ENCODE assay signal across 22 cellular contexts in genomic region chr10:86304436-86304835, GRCh38.
DNase-seq lines count a peak whose midpoint lies in the region; ATAC-seq and TF ChIP-seq lines count a peak whose summit lies in the region.
"Had no signal": no experiment of that assay in that cellular context is flagged by ENCODE, and none has a peak within 500 bp of the region (broad histone marks: within the 10 kb centered on the region; RNA-seq: fewer than 3 reads in every experiment).

No MANE protein-coding gene starts in this region.

- H3K9me3 Mint-ChIP-seq in MCF 10A (ENCODE audit: unreplicated experiment) = no peaks in the 10 kb centered on the region
- H3K9me3 Mint-ChIP-seq in stimulated activated effector memory CD8-positive, alpha-beta T cell treated with anti-CD3 and anti-CD28 coated beads, Interleukin-12 subunit alpha, Interleukin-12 subunit beta, amount 100 ng/mL, for 72 hours = no peaks in the 10 kb centered on the region

- no peak overlapping the region for H4K8ac ChIP-seq in trophoblast cell (ENCODE audit: low read depth, low read length)

- H3K4me3 ChIP-seq in mammary epithelial cell (replicated peaks in 1 of 3; ENCODE audit: insufficient read depth in 1 of 3, low read depth in 2 of 3, low read length in 3 of 3) (no peak overlapping the region), trophoblast cell (ENCODE audit: low read depth, low read length) (no peak overlapping the region)
- H3K4me3 ChIP-seq: K562, PC-9 had no signal

- H3K4me1 ChIP-seq in mammary epithelial cell (ENCODE audit: insufficient read depth, low read length) = no peaks in the 10 kb centered on the region
- H3K4me1 ChIP-seq in trophoblast cell (ENCODE audit: control insufficient read depth in 1 of 2, insufficient read depth in 2 of 2, low read length in 2 of 2) = no peaks in the 10 kb centered on the region

- H3K79me2 ChIP-seq in mammary epithelial cell (ENCODE audit: insufficient read depth, low read length) = no peaks in the 10 kb centered on the region
- no peaks in the 10 kb centered on the region for H3K79me2 ChIP-seq in trophoblast cell (ENCODE audit: control insufficient read depth, insufficient read depth, low read length, poor library complexity)

- CTCF ChIA-PET in MCF 10A (lab: Yijun Ruan, JAX) = interaction anchor here (0.6 to 0.7 kb wide), 2 partner anchors 204 to 776 kb away, joined by 3 read pairs; no protein-coding TSS in a partner anchor
- CTCF ChIA-PET in mammary epithelial cell (lab: Charles Lee; ENCODE audit: low non-redundant PET) = no interaction called here

- intact Hi-C loops in MCF 10A (cut with micrococcal nuclease) (no loop called here), mammary epithelial cell (cut with micrococcal nuclease) (no loop called here)

- no peak for TF ChIP-seq CTCF in MCF 10A (IDR thresholded peaks at IDR 0.05; ENCODE audit: unreplicated experiment)
- TF ChIP-seq CTCF in mammary epithelial cell (conservative IDR thresholded peaks at IDR 0.05 in 1 of 2, IDR thresholded peaks at IDR 0.05 in 1 of 2; ENCODE audit: extremely low read depth in 1 of 2, insufficient read depth in 1 of 2, low read depth in 1 of 2, low read length in 2 of 2) = no peak

- no peak overlapping the region for H2AK5ac ChIP-seq in trophoblast cell (ENCODE audit: low read length)

- H3K27me3 Mint-ChIP-seq in MCF 10A (ENCODE audit: insufficient read depth, unreplicated experiment) = no peaks in the 10 kb centered on the region

- H4K20me1 ChIP-seq in mammary epithelial cell (ENCODE audit: insufficient read depth, low read length) = no peaks in the 10 kb centered on the region

- no peak overlapping the region for H3K18ac ChIP-seq in trophoblast cell (ENCODE audit: low read length)

- H2AFZ ChIP-seq in mammary epithelial cell (ENCODE audit: low read depth, low read length) (no peak overlapping the region), trophoblast cell (ENCODE audit: insufficient read depth, low read length, poor library complexity) (no peak overlapping the region)
- H2AFZ ChIP-seq: PC-9 had no signal

- in situ Hi-C loops in mammary epithelial cell (cut with MboI; ENCODE audit: low sequenced_read_pairs in 2 of 2) = no loop called here

- H3K36me3 ChIP-seq in mammary epithelial cell (ENCODE audit: insufficient read depth, low read length) (no peaks in the 10 kb centered on the region), trophoblast cell (ENCODE audit: control insufficient read depth in 1 of 2, insufficient read depth in 2 of 2, low read length in 2 of 2) (no peaks in the 10 kb centered on the region)

- H3K36me3 Mint-ChIP-seq in MCF 10A (ENCODE audit: insufficient read depth, unreplicated experiment) = no peaks in the 10 kb centered on the region
- H3K36me3 Mint-ChIP-seq in stimulated activated effector memory CD8-positive, alpha-beta T cell treated with anti-CD3 and anti-CD28 coated beads, Interleukin-12 subunit alpha, Interleukin-12 subunit beta, amount 100 ng/mL, for 72 hours = no peaks in the 10 kb centered on the region

- no peak overlapping the region for H2BK120ac ChIP-seq in trophoblast cell (ENCODE audit: insufficient read depth, low read length, poor library complexity)

- H3K27me3 ChIP-seq in mammary epithelial cell (ENCODE audit: insufficient read depth, low read length) (no peaks in the 10 kb centered on the region), trophoblast cell (ENCODE audit: insufficient read depth, low read length) (no peaks in the 10 kb centered on the region)

- 27% methylated on average over 3 of the region's 3 CpGs for WGBS in mammary epithelial cell (ENCODE audit: low coverage, missing lambda C conversion rate)
- no CpG with 5 or more reads among the region's 3 CpGs for WGBS in trophoblast cell (ENCODE audit: extremely low coverage, insufficient coverage, insufficient read length)

- DNase-seq in MCF 10A (ENCODE audit: unreplicated experiment) (peak; percentile 12), mammary epithelial cell (no peak), NCI-H69 (lab: John Stamatoyannopoulos, UW) (peak; percentile 49), mesenteric fat pad (ENCODE audit: low spot score) (peak; percentile 26), trophoblast cell (no peak)
- no peak for DNase-seq in stimulated activated effector memory CD8-positive, alpha-beta T cell treated with anti-CD3 and anti-CD28 coated beads, Interleukin-12 subunit alpha, Interleukin-12 subunit beta, amount 100 ng/mL, for 72 hours (ENCODE audit: low spot score in 2 of 2)
- DNase-seq: 8988T, Calu3, DMS79 treated with DMSO at 0.1 percent for 48 hours, GF-D8, Kasumi-1, MV-4-11, NCI-H1105, NCI-H1436 treated with DMSO at 0.1 percent for 48 hours, NCI-H187 treated with DMSO at 0.1 percent for 48 hours, NCI-H446, NCI-H524 treated with DMSO at 0.1 percent for 48 hours, PC-9, RPMI8226, SHP77 had no signal

- no peak overlapping the region for H2BK5ac ChIP-seq in trophoblast cell (ENCODE audit: low read depth, low read length, poor library complexity)

- H3K9ac ChIP-seq in mammary epithelial cell (ENCODE audit: insufficient read depth, low read length) = no peak overlapping the region
- H3K9ac ChIP-seq in trophoblast cell (ENCODE audit: low read length) = no peak overlapping the region

- dilution Hi-C loops in mammary epithelial cell (cut with HindIII; ENCODE audit: low sequenced_read_pairs) = no loop called here

- H3K14ac ChIP-seq in trophoblast cell (ENCODE audit: low read length) = no peak overlapping the region

- BruUV-seq in MCF 10A (replicated peaks; lab: Mats Ljungman, UMichigan) (no TSS peak), mammary epithelial cell (replicated peaks; lab: Mats Ljungman, UMichigan) (no TSS peak)

- H3K4me1 Mint-ChIP-seq in MCF 10A (ENCODE audit: insufficient read depth, unreplicated experiment) = no peaks in the 10 kb centered on the region
- H3K4me1 Mint-ChIP-seq in stimulated activated effector memory CD8-positive, alpha-beta T cell treated with anti-CD3 and anti-CD28 coated beads, Interleukin-12 subunit alpha, Interleukin-12 subunit beta, amount 100 ng/mL, for 72 hours = no peaks in the 10 kb centered on the region

- H3K4me2 ChIP-seq in mammary epithelial cell (ENCODE audit: insufficient read depth, low read depth, low read length) (no peak overlapping the region), trophoblast cell (ENCODE audit: low read length) (no peak overlapping the region)
- H3K4me2 ChIP-seq: PC-9 had no signal

- H4K12ac ChIP-seq in trophoblast cell (ENCODE audit: low read depth, low read length) = no peak overlapping the region

- H3K4ac ChIP-seq in trophoblast cell (ENCODE audit: low read depth, low read length) = no peak overlapping the region

- no peak overlapping the region for H3K27ac ChIP-seq in mammary epithelial cell (ENCODE audit: insufficient read depth, low read depth, low read length)
- H3K27ac ChIP-seq in trophoblast cell (ENCODE audit: low read depth, low read length) = no peak overlapping the region
- H3K27ac ChIP-seq: PC-9 had no signal

- H3K4me3 Mint-ChIP-seq in MCF 10A (ENCODE audit: unreplicated experiment) = no peak overlapping the region
- H3K4me3 Mint-ChIP-seq in stimulated activated effector memory CD8-positive, alpha-beta T cell treated with anti-CD3 and anti-CD28 coated beads, Interleukin-12 subunit alpha, Interleukin-12 subunit beta, amount 100 ng/mL, for 72 hours = no peak overlapping the region

- no peak overlapping the region for H2BK12ac ChIP-seq in trophoblast cell (ENCODE audit: low read length)

- no peak overlapping the region for H4K91ac ChIP-seq in trophoblast cell (ENCODE audit: low read depth, low read length)

- peak; percentile 29 for ATAC-seq in stimulated activated effector memory CD8-positive, alpha-beta T cell treated with anti-CD3 and anti-CD28 coated beads, Interleukin-12 subunit alpha, Interleukin-12 subunit beta, amount 100 ng/mL, for 72 hours
- ATAC-seq in HG02588 (IDR thresholded peaks at IDR 0.05; ENCODE audit: unreplicated experiment) = no peak
- ATAC-seq: K562 had no signal

- no peaks in the 10 kb centered on the region for H3K79me1 ChIP-seq in trophoblast cell (ENCODE audit: low read length)

- POLR2A ChIA-PET in MCF 10A (lab: Yijun Ruan, JAX) = no interaction called here

- no peak overlapping the region for H3K27ac Mint-ChIP-seq in MCF 10A (ENCODE audit: low read depth, unreplicated experiment)
- H3K27ac Mint-ChIP-seq in stimulated activated effector memory CD8-positive, alpha-beta T cell treated with anti-CD3 and anti-CD28 coated beads, Interleukin-12 subunit alpha, Interleukin-12 subunit beta, amount 100 ng/mL, for 72 hours = no peak overlapping the region

- H3K23ac ChIP-seq in trophoblast cell (ENCODE audit: low read length) = no peak overlapping the region

- H3K9me3 ChIP-seq in mammary epithelial cell (replicated peaks; ENCODE audit: insufficient read depth, low read length) (no peaks in the 10 kb centered on the region), trophoblast cell (ENCODE audit: insufficient read depth, low read depth, low read length) (peaks cover 3% of the 10 kb centered on the region)

Comparison
In these comparisons a context has a peak if more than half of its experiments do, and no peak if none do; other contexts are left out.
1. DNase-seq: peak in MCF 10A (single experiment), NCI-H69 (single experiment) and mesenteric fat pad (single experiment); none in mammary epithelial cell (single experiment), stimulated activated effector memory CD8-positive, alpha-beta T cell treated with anti-CD3 and anti-CD28 coated beads, Interleukin-12 subunit alpha, Interleukin-12 subunit beta, amount 100 ng/mL, for 72 hours (0 of 2) and trophoblast cell (0 of 2).